13 cellular contexts compared by ENCODE assay signal in the genomic region with DNA sequence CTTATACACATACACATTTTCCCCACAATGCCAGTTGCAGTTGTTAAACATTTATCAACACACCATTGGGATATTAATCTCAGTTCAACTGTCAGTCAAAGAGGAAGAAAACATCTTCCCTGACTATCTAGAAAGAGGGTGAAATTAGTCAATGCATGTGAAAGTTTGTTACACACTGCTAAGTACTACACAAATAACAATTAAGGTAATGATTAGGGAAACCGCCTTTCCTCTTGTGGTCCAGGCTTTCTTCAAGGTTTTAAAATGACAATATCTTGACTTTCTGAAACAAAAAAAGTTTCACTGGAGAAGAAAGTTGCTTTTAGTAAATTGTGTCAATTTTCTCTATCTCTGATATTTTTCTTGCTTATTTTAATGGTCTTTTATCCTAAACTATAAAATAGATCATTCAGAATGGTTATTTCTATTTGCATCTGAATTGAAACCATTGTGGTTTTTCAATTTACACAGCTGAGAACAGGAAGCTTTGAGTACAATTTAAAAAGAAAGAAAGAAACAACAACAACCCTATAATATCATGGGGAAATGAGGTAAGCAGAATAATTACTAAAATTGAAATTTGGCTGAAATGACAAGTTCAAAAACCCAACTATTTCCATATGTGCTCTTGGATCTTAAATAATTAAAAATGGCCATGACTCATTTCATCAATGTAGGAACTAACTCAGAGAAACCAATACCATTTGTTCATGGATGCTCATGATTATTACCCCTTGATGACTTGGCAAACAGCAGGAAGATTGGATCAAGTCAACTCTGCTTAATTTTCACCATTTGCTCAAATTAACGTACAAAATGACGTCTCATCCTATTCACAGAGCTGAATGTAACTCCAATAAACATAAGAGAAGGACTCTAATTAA. TPM values are rescaled to one million over a fixed set of nuclear protein-coding genes. Genes with fewer than 3 reads are reported as not detected.
DNase-seq lines count a peak whose midpoint lies in the region; ATAC-seq and TF ChIP-seq lines count a peak whose summit lies in the region.
"Had no signal": no experiment of that assay in that cellular context is flagged by ENCODE, and none has a peak within 500 bp of the region (broad histone marks: within the 10 kb centered on the region; RNA-seq: fewer than 3 reads in every experiment).

No MANE protein-coding gene starts in this region.

- no peak overlapping the region for H3K4me3 ChIP-seq in OCI-LY3 (ENCODE audit: low read length)
- H3K4me3 ChIP-seq: body of pancreas had no signal

- H3K27me3 ChIP-seq in OCI-LY3 (ENCODE audit: low read depth, low read length) = no peaks in the 10 kb centered on the region
- H3K27me3 ChIP-seq: body of pancreas had no signal

- H3K4me2 ChIP-seq in OCI-LY3 (ENCODE audit: low read length) = 0 out of 2 replicates have a peak overlapping the region, but pooled peaks have one; percentile 5

- POLR2A ChIA-PET in RWPE1 (lab: Yijun Ruan, JAX; ENCODE audit: low non-redundant PET) = no interaction called here

- CTCF ChIA-PET in RWPE1 (lab: Yijun Ruan, JAX) = no interaction called here

- no peak overlapping the region for H3K9ac ChIP-seq in OCI-LY3 (ENCODE audit: low read length)

- peaks cover 9% of the 10 kb centered on the region for H3K4me1 ChIP-seq in OCI-LY3 (ENCODE audit: low read length)
- H3K4me1 ChIP-seq: body of pancreas had no signal

- H3K9me3 ChIP-seq in OCI-LY3 (ENCODE audit: insufficient read depth, low read length) = no peaks in the 10 kb centered on the region
- H3K9me3 ChIP-seq: body of pancreas had no signal

- no peak overlapping the region for H2AFZ ChIP-seq in OCI-LY3 (ENCODE audit: low read depth, low read length)

- no peaks in the 10 kb centered on the region for H3K79me2 ChIP-seq in OCI-LY3 (ENCODE audit: low read length)

- H3K36me3 ChIP-seq in OCI-LY3 (replicated peaks; ENCODE audit: low read depth, low read length) = no peaks in the 10 kb centered on the region

- ATAC-seq in GM18907 (IDR thresholded peaks at IDR 0.05; ENCODE audit: unreplicated experiment) (peak; percentile 99), GM21529 (IDR thresholded peaks at IDR 0.05; ENCODE audit: unreplicated experiment) (peak; percentile 95), HG03060 (IDR thresholded peaks at IDR 0.05; ENCODE audit: low read depth, unreplicated experiment) (peak; percentile 97), left cardiac atrium (no peak)
- no peak for ATAC-seq in activated CD4-positive, CD25-positive, alpha-beta regulatory T cell treated with anti-CD3 and anti-CD28 coated beads, Interleukin-2, amount 50 U/mL, for 24 hours
- ATAC-seq: body of pancreas had no signal

- intact Hi-C loops in left cardiac atrium (cut with DNase I) = no loop called here

- DNase-seq in RWPE1 (ENCODE audit: low spot score) (no peak), left cardiac atrium (no peak)
- DNase-seq: body of pancreas; KBM-7; Right ventricle myocardium superior; stimulated activated CD4-positive, alpha-beta T cell treated with anti-CD3 and anti-CD28 coated beads, Interleukin-4, amount 100 ng/mL, for 1 hour had no signal

- H3K27ac ChIP-seq in OCI-LY3 (ENCODE audit: low read length) = no peak overlapping the region
- no peak overlapping the region for H3K27ac ChIP-seq in RWPE1
- H3K27ac ChIP-seq: body of pancreas had no signal

- no peak for TF ChIP-seq CTCF in OCI-LY3 (IDR thresholded peaks at IDR 0.05; ENCODE audit: low read depth, low read length)
- TF ChIP-seq CTCF in RWPE1 (conservative IDR thresholded peaks at IDR 0.05; ENCODE audit: low read depth) = no peak

- H4K20me1 ChIP-seq in OCI-LY3 (ENCODE audit: insufficient read depth, low read length) = no peaks in the 10 kb centered on the region

RNA-seq across cellular contexts. Expression of a gene that starts 31.7 kb away (rescaled TPM):
- not detected for total RNA-seq in left cardiac atrium
- total RNA-seq: body of pancreas, lung microvascular endothelial cell, progenitor cell of endocrine pancreas, Right ventricle myocardium superior had no signal

Comparison
In these comparisons a context has a peak if more than half of its experiments do, and no peak if none do; other contexts are left out.
1. ATAC-seq: peak in GM18907 (single experiment), GM21529 (single experiment) and HG03060 (single experiment); none in activated CD4-positive, CD25-positive, alpha-beta regulatory T cell treated with anti-CD3 and anti-CD28 coated beads, Interleukin-2, amount 50 U/mL, for 24 hours (0 of 2) and left cardiac atrium (0 of 2).